In genomic region chr11:65529475-65530156, GRCh38 we compare ENCODE assay signal across 19 cellular contexts. TPM values are rescaled to one million over a fixed set of nuclear protein-coding genes. Genes with fewer than 3 reads are reported as not detected.
A peak's percentile ranks its signal among the peaks of the same experiment; 100 is the strongest.
DNase-seq lines count a peak whose midpoint lies in the region; ATAC-seq and TF ChIP-seq lines count a peak whose summit lies in the region.
"Had no signal": no experiment of that assay in that cellular context is flagged by ENCODE, and none has a peak within 500 bp of the region (broad histone marks: within the 10 kb centered on the region; RNA-seq: fewer than 3 reads in every experiment).

No MANE protein-coding gene starts in this region.

- 92% methylated on average over 6 to 10 of the region's 10 CpGs for WGBS in endodermal cell (ENCODE audit: insufficient coverage in 1 of 2, insufficient read length in 1 of 2), 2 experiments

- H3K9me3 Mint-ChIP-seq in activated T-cell treated with anti-CD3 and anti-CD28 coated beads, Interleukin-2, amount 50 U/mL, for 24 hours = no peaks in the 10 kb centered on the region
- H3K9me3 Mint-ChIP-seq in endodermal cell = no peaks in the 10 kb centered on the region
- no peaks in the 10 kb centered on the region for H3K9me3 Mint-ChIP-seq in stimulated activated naive B cell treated with anti-CD40 and anti-IgM and Interleukin-4, amounts not matched to agents 10 μg/mL and 1 μg/mL and 100 μg/mL, for 72 hours
- H3K9me3 Mint-ChIP-seq: H9, mesothelial cell of epicardium had no signal

- H3K4me3 Mint-ChIP-seq in activated T-cell treated with anti-CD3 and anti-CD28 coated beads, Interleukin-2, amount 50 U/mL, for 24 hours = no peak overlapping the region
- H3K4me3 Mint-ChIP-seq in T-helper 17 cell = no peak overlapping the region
- no peak overlapping the region for H3K4me3 Mint-ChIP-seq in endodermal cell
- H3K4me3 Mint-ChIP-seq in stimulated activated naive B cell treated with anti-CD40 and anti-IgM and Interleukin-4, amounts not matched to agents 10 μg/mL and 1 μg/mL and 100 μg/mL, for 72 hours = no peak overlapping the region
- H3K4me3 Mint-ChIP-seq: H9, mesothelial cell of epicardium had no signal

- peaks cover 56% of the 10 kb centered on the region for H3K36me3 ChIP-seq in endodermal cell (ENCODE audit: control insufficient read depth, insufficient read depth, low read length)

- no peaks in the 10 kb centered on the region for H3K4me1 ChIP-seq in endodermal cell (ENCODE audit: control insufficient read depth, insufficient read depth, low read length)

- peaks cover 34% of the 10 kb centered on the region for H3K4me1 Mint-ChIP-seq in activated T-cell treated with anti-CD3 and anti-CD28 coated beads, Interleukin-2, amount 50 U/mL, for 24 hours (ENCODE audit: low read depth)
- H3K4me1 Mint-ChIP-seq in T-helper 17 cell = peaks cover 24% of the 10 kb centered on the region
- H3K4me1 Mint-ChIP-seq in endodermal cell = peaks cover 5% of the 10 kb centered on the region
- peaks cover 9 to 28% of the 10 kb centered on the region in 2 donors for H3K4me1 Mint-ChIP-seq in stimulated activated naive B cell treated with anti-CD40 and anti-IgM and Interleukin-4, amounts not matched to agents 10 μg/mL and 1 μg/mL and 100 μg/mL, for 72 hours

- no peaks in the 10 kb centered on the region for H3K9me3 ChIP-seq in T-helper 17 cell (ENCODE audit: control insufficient read depth, low read length, poor library complexity, severe bottlenecking)
- no peaks in the 10 kb centered on the region for H3K9me3 ChIP-seq in endodermal cell (ENCODE audit: control insufficient read depth, low read length)
- H3K9me3 ChIP-seq: body of pancreas had no signal

- H3K27ac ChIP-seq in endodermal cell (ENCODE audit: low read depth, low read length) = no peak overlapping the region
- H3K27ac ChIP-seq: body of pancreas, coronary artery, foreskin keratinocyte, HL-60, WERI-Rb-1 had no signal

- peaks cover 84% of the 10 kb centered on the region for H3K36me3 Mint-ChIP-seq in activated T-cell treated with anti-CD3 and anti-CD28 coated beads, Interleukin-2, amount 50 U/mL, for 24 hours (ENCODE audit: low read depth)
- H3K36me3 Mint-ChIP-seq in T-helper 17 cell (ENCODE audit: low read depth) (peaks cover 3% of the 10 kb centered on the region), endodermal cell (ENCODE audit: low read depth) (peaks cover 44% of the 10 kb centered on the region)
- H3K36me3 Mint-ChIP-seq in stimulated activated naive B cell treated with anti-CD40 and anti-IgM and Interleukin-4, amounts not matched to agents 10 μg/mL and 1 μg/mL and 100 μg/mL, for 72 hours = peaks cover 40 to 51% of the 10 kb centered on the region in 2 donors

- peak overlapping the region; percentile 27 for H3K27ac Mint-ChIP-seq in activated T-cell treated with anti-CD3 and anti-CD28 coated beads, Interleukin-2, amount 50 U/mL, for 24 hours
- peak overlapping the region; percentile 4 for H3K27ac Mint-ChIP-seq in T-helper 17 cell
- H3K27ac Mint-ChIP-seq in endodermal cell = peak overlapping the region; percentile 10
- H3K27ac Mint-ChIP-seq in stimulated activated naive B cell treated with anti-CD40 and anti-IgM and Interleukin-4, amounts not matched to agents 10 μg/mL and 1 μg/mL and 100 μg/mL, for 72 hours = peak overlapping the region; percentile 5
- H3K27ac Mint-ChIP-seq: mesothelial cell of epicardium had no signal

- TF ChIP-seq CTCF in endodermal cell (conservative IDR thresholded peaks at IDR 0.05) (no peak), GM10266 (IDR thresholded peaks at IDR 0.05; ENCODE audit: control insufficient read depth, insufficient read depth, low read depth, missing control alignments) (no peak)

- H3K27me3 ChIP-seq in endodermal cell (ENCODE audit: control insufficient read depth, insufficient read depth, low read length, poor library complexity, severe bottlenecking) = no peaks in the 10 kb centered on the region
- H3K27me3 ChIP-seq: body of pancreas, foreskin keratinocyte had no signal

- H3K27me3 Mint-ChIP-seq in activated T-cell treated with anti-CD3 and anti-CD28 coated beads, Interleukin-2, amount 50 U/mL, for 24 hours = no peaks in the 10 kb centered on the region
- no peaks in the 10 kb centered on the region for H3K27me3 Mint-ChIP-seq in T-helper 17 cell
- no peaks in the 10 kb centered on the region for H3K27me3 Mint-ChIP-seq in endodermal cell (ENCODE audit: insufficient read depth)
- no peaks in the 10 kb centered on the region for H3K27me3 Mint-ChIP-seq in stimulated activated naive B cell treated with anti-CD40 and anti-IgM and Interleukin-4, amounts not matched to agents 10 μg/mL and 1 μg/mL and 100 μg/mL, for 72 hours

- DNase-seq in activated T-cell treated with anti-CD3 and anti-CD28 coated beads, Interleukin-2, amount 50 U/mL, for 24 hours = no peak
- DNase-seq in activated T-cell treated with anti-CD3 and anti-CD28 coated beads for 4 hours (no peak), T-helper 17 cell (no peak), endodermal cell (no peak), GM10266 (ENCODE audit: extremely low spot score) (no peak)
- DNase-seq in stimulated activated naive B cell treated with anti-CD40 and anti-IgM and Interleukin-4, amounts not matched to agents 10 μg/mL and 1 μg/mL and 100 μg/mL, for 72 hours = no peak
- DNase-seq: ACHN; body of pancreas; foreskin keratinocyte; H9; NCI-H2081; NCI-H510A treated with DMSO at 0.1 percent for 48 hours; stimulated activated CD4-positive, alpha-beta T cell treated with anti-CD3 and anti-CD28 coated beads, Interleukin-12 subunit alpha, Interleukin-12 subunit beta, amount 100 ng/mL, for 4 hours; WERI-Rb-1 had no signal

- ATAC-seq in T-helper 17 cell (no peak), HG03342 (IDR thresholded peaks at IDR 0.05; ENCODE audit: unreplicated experiment) (no peak), HG02610 (IDR thresholded peaks at IDR 0.05; ENCODE audit: unreplicated experiment) (no peak)
- ATAC-seq in stimulated activated naive B cell treated with anti-CD40 and anti-IgM and Interleukin-4, amounts not matched to agents 10 μg/mL and 1 μg/mL and 100 μg/mL, for 72 hours (replicated peaks) = no peak
- ATAC-seq: body of pancreas, foreskin keratinocyte had no signal

- no peak overlapping the region for H3K9ac ChIP-seq in endodermal cell (ENCODE audit: extremely low read depth, low read length, poor library complexity, severe bottlenecking)

- H3K4me3 ChIP-seq in endodermal cell (ENCODE audit: low read length) = no peak overlapping the region
- H3K4me3 ChIP-seq: body of pancreas, coronary artery had no signal

RNA-seq across cellular contexts. Expression of gene SCYL1, which starts 4.7 kb away (rescaled TPM):
- 10 to 100 TPM; 56.6 to 61.7 TPM for total RNA-seq in T-helper 17 cell
- total RNA-seq in endodermal cell = 10 to 100 TPM; 62.9 to 67.4 TPM
- polyA plus RNA-seq in endodermal cell (2013, experiment 1 of 2) = 54.0 TPM
- polyA plus RNA-seq in endodermal cell (2013, experiment 2 of 2) = 51.0 TPM

RNA-seq across cellular contexts. Expression of gene LTBP3, which starts 28.5 kb away (rescaled TPM):
- total RNA-seq in T-helper 17 cell (100 to 1,000 TPM; 123 to 187 TPM), endodermal cell (10 to 100 TPM; 19.7 to 24.2 TPM)
- polyA plus RNA-seq in endodermal cell (2013, experiment 1 of 2) = 23.3 TPM
- polyA plus RNA-seq in endodermal cell (2013, experiment 2 of 2) = 23.8 TPM

RNA-seq across cellular contexts. Expression of gene MALAT1, which starts 30.8 kb away (rescaled TPM):
- over 10,000 TPM; 25,853 to 29,025 TPM for total RNA-seq in T-helper 17 cell
- 1,000 to 10,000 TPM; 5,233 to 6,894 TPM for total RNA-seq in endodermal cell
- 1,429 TPM for polyA plus RNA-seq in endodermal cell (2013, experiment 1 of 2)
- polyA plus RNA-seq in endodermal cell (2013, experiment 2 of 2) = 1,867 TPM

RNA-seq across cellular contexts. Expression of gene ZNRD2, which starts 40.7 kb away (rescaled TPM):
- total RNA-seq in T-helper 17 cell (10 to 100 TPM; 30.3 to 39.0 TPM), endodermal cell (10 to 100 TPM; 32.8 to 36.5 TPM)
- polyA plus RNA-seq in endodermal cell (2013, experiment 1 of 2) = 44.3 TPM
- 45.3 TPM for polyA plus RNA-seq in endodermal cell (2013, experiment 2 of 2)

RNA-seq across cellular contexts. Expression of gene FAM89B, which starts 42.7 kb away (rescaled TPM):
- total RNA-seq in T-helper 17 cell (10 to 100 TPM; 41.2 to 44.4 TPM), endodermal cell (10 to 100 TPM; 23.3 to 24.9 TPM)
- polyA plus RNA-seq in endodermal cell (2013, experiment 1 of 2) = 52.4 TPM
- polyA plus RNA-seq in endodermal cell (2013, experiment 2 of 2) = 52.7 TPM

Comparison
In these comparisons a context has a peak if more than half of its experiments do, and no peak if none do; other contexts are left out.
1. RNA of gene LTBP3, which starts 28.5 kb away (total RNA-seq): 123 to 187 TPM in T-helper 17 cell; 19.7 to 24.2 TPM in endodermal cell; every median in the first group is over 4 times any median in the second.
2. Peak in every context shown above with its lines, with median percentiles within 50 percentile points of each other: H3K27ac Mint-ChIP-seq.